8 cellular contexts compared by ENCODE assay signal in genomic region chr2:231557571-231558217, GRCh38.
DNase-seq lines count a peak whose midpoint lies in the region; ATAC-seq lines count a peak whose summit lies in the region.

No MANE protein-coding gene starts in this region.

- H3K27ac ChIP-seq in effector memory CD4-positive, alpha-beta T cell (ENCODE audit: insufficient read depth, low read length, poor library complexity, severe bottlenecking) = no peak overlapping the region

- DNase-seq in AG08396 (ENCODE audit: low spot score) (peak; percentile 88), NCI-H748 treated with DMSO at 0.1 percent for 48 hours (lab: John Stamatoyannopoulos, UW) (peak; percentile 22), memory B cell (ENCODE audit: low spot score in 2 of 2) (peak; percentile 47 to 67)
- peak; percentile 33 to 57 for DNase-seq in activated CD4-positive, alpha-beta T cell treated with anti-CD3 and anti-CD28 coated beads, Interleukin-2, amount 50 U/mL, for 48 hours
- peak; percentile 40 to 52 (median 45) for DNase-seq in effector memory CD4-positive, alpha-beta T cell
- peak; percentile 17 for DNase-seq in stimulated activated CD8-positive, alpha-beta memory T cell treated with anti-CD3 and anti-CD28 coated beads, Interleukin-7, amount 100 ng/mL, for 24 hours (ENCODE audit: low read depth)

- H3K36me3 Mint-ChIP-seq in memory B cell = peaks cover 8% of the 10 kb centered on the region

- no peaks in the 10 kb centered on the region for H3K9me3 ChIP-seq in effector memory CD4-positive, alpha-beta T cell (ENCODE audit: control insufficient read depth, low read length)

- H3K36me3 ChIP-seq in effector memory CD4-positive, alpha-beta T cell (ENCODE audit: control insufficient read depth, insufficient read depth, low read length) = no peaks in the 10 kb centered on the region

- H3K4me1 ChIP-seq in effector memory CD4-positive, alpha-beta T cell (ENCODE audit: control insufficient read depth, insufficient read depth, low read length, poor library complexity, severe bottlenecking) = peaks cover 6% of the 10 kb centered on the region

- H3K9me3 Mint-ChIP-seq in memory B cell = peaks cover 9% of the 10 kb centered on the region

- no peak overlapping the region for H3K27ac Mint-ChIP-seq in memory B cell

- no peak overlapping the region for H3K4me3 ChIP-seq in effector memory CD4-positive, alpha-beta T cell (ENCODE audit: insufficient read depth, low read depth, low read length, poor library complexity, severe bottlenecking)

- no peak overlapping the region for H3K4me3 Mint-ChIP-seq in memory B cell

- H3K27me3 Mint-ChIP-seq in memory B cell = peaks cover 3% of the 10 kb centered on the region

- H3K4me1 Mint-ChIP-seq in memory B cell = peaks cover 14% of the 10 kb centered on the region

- no peaks in the 10 kb centered on the region for H3K27me3 ChIP-seq in effector memory CD4-positive, alpha-beta T cell (replicated peaks; ENCODE audit: control insufficient read depth, insufficient read depth, low read length, poor library complexity, severe bottlenecking)

- ATAC-seq in GM18519 (IDR thresholded peaks at IDR 0.05; ENCODE audit: low FRiP score, unreplicated experiment) (peak; percentile 85), HG03280 (IDR thresholded peaks at IDR 0.05; ENCODE audit: unreplicated experiment) (peak; percentile 85), memory B cell (ENCODE audit: low read depth) (peak; percentile 96)

Comparison
In these comparisons a context has a peak if more than half of its experiments do, and no peak if none do; other contexts are left out.
1. DNase-seq: peak in every context shown above with its lines; median percentile 88 in AG08396; 57 in memory B cell; 45 in activated CD4-positive, alpha-beta T cell treated with anti-CD3 and anti-CD28 coated beads, Interleukin-2, amount 50 U/mL, for 48 hours; 45 in effector memory CD4-positive, alpha-beta T cell; 22 in NCI-H748 treated with DMSO at 0.1 percent for 48 hours; 17 in stimulated activated CD8-positive, alpha-beta memory T cell treated with anti-CD3 and anti-CD28 coated beads, Interleukin-7, amount 100 ng/mL, for 24 hours.